25 cellular contexts compared by ENCODE assay signal in genomic region chr6:55100729-55101128, GRCh38.
"Had no signal": no experiment of that assay in that cellular context is flagged by ENCODE, and none has a peak within 500 bp of the region (broad histone marks: within the 10 kb centered on the region; RNA-seq: fewer than 3 reads in every experiment).

No MANE protein-coding gene starts in this region.

- H3K9me3 ChIP-seq: adrenal gland had no signal

- H3K4me3 ChIP-seq: adrenal gland, SK-N-MC had no signal

- DNase-seq: activated CD4-positive, alpha-beta memory T cell treated with anti-CD3 and anti-CD28 coated beads, Interleukin-2, amount 10 ng/mL, durations not matched to agents 7 days and 5 days; activated CD4-positive, alpha-beta T cell treated with anti-CD3 and anti-CD28 coated beads for 36 hours; activated CD4-positive, alpha-beta T cell treated with anti-CD3 and anti-CD28 coated beads, Interleukin-2, amount 50 U/mL, for 1 hour; activated gamma-delta T cell treated with Interleukin-2 at 50 U/mL for 16 hours; activated naive CD4-positive, alpha-beta T cell treated with anti-CD3 and anti-CD28 coated beads, Interleukin-2, amount 10 ng/mL, durations not matched to agents 7 days and 5 days; activated naive CD8-positive, alpha-beta T cell treated with anti-CD3 and anti-CD28 coated beads for 36 hours; activated T-cell treated with anti-CD3 and anti-CD28 coated beads for 4 hours; activated T-cell treated with anti-CD3 and anti-CD28 coated beads, Interleukin-2, amount 50 U/mL, for 72 hours; adrenal gland; anterior cingulate cortex; cerebellar nuclear complex; KG1; NCI-H1092 treated with DMSO at 0.1 percent for 48 hours; NCI-H1930; NCI-H2107; NCI-H524 treated with DMSO at 0.1 percent for 48 hours; NCI-H748 treated with DMSO at 0.1 percent for 48 hours; NK-92 treated with Interleukin-12 subunit alpha and Interleukin-12 subunit beta, amount 100 ng/mL, for 24 hours; OCI-M1; RPMI8226; T-helper 1 cell; WERI-Rb-1 had no signal

- H3K27me3 ChIP-seq: adrenal gland had no signal

- ATAC-seq: activated CD4-positive, alpha-beta T cell treated with anti-CD3 and anti-CD28 coated beads for 36 hours; activated T-cell treated with anti-CD3 and anti-CD28 coated beads, Interleukin-2, amount 50 U/mL, for 72 hours; Panc1; Right ventricle myocardium inferior had no signal

- H3K27ac ChIP-seq: adrenal gland, SK-N-MC, WERI-Rb-1 had no signal

- H3K36me3 ChIP-seq: adrenal gland, WERI-Rb-1 had no signal

- H3K4me1 ChIP-seq: adrenal gland had no signal
